16 cellular contexts compared by ENCODE assay signal in the genomic region with DNA sequence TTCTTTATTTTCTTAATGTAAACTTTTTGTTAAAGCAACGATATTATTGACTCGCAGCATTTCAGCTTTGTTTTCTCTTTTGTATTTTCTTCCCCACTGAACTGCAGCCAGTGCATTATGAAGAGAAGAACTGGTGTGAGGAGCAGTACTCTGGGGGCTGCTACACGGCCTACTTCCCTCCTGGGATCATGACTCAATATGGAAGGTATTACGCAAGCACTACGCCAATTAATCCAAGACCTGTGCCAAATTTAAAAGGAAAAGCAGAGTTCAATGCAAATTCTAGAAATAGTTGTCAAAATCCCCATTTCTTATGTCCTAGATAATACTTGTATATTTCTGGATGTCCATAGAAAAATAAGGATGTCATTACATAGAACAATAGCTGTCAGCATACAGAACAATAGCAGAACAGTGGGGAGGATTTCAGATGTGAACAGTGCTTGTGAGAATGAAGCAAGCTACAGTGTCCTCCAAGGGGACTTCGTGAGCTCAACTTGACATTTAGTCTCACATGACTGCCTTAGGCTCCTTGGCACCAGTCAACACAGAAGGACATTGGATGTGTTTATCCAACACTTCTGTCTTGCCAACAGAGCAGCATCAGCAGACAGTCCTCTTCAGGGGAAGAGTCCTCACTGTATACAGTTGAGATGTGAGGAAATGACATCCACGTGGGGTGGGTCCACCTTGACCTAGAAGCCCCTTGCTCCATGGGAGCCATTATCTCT.
DNase-seq lines count a peak whose midpoint lies in the region; ATAC-seq and TF ChIP-seq lines count a peak whose summit lies in the region.
"Had no signal": no experiment of that assay in that cellular context is flagged by ENCODE, and none has a peak within 500 bp of the region (broad histone marks: within the 10 kb centered on the region; RNA-seq: fewer than 3 reads in every experiment).

No MANE protein-coding gene starts in this region.

- no peak for TF ChIP-seq POLR2A in esophagus squamous epithelium (IDR thresholded peaks at IDR 0.05)

- H3K9me3 Mint-ChIP-seq in Caco-2 (ENCODE audit: unreplicated experiment) = no peaks in the 10 kb centered on the region

- H3K4me3 ChIP-seq in esophagus squamous epithelium (no peak overlapping the region), liver (ENCODE audit: low read depth in 1 of 3, low read length in 3 of 3) (no peak overlapping the region), aorta (ENCODE audit: low read length in 2 of 2) (no peak overlapping the region), Caco-2 (ENCODE audit: low read depth, low read length) (no peak overlapping the region)
- H3K4me3 ChIP-seq: A549, ascending aorta, SK-N-MC, spleen had no signal

- H3K27ac ChIP-seq in esophagus squamous epithelium (peak overlapping the region in 3 of 4 donors; percentile 14 to 54 (median 48)), liver (ENCODE audit: low read depth in 1 of 2, low read length in 2 of 2) (peak overlapping the region; percentile 45 to 76), aorta (ENCODE audit: low read depth in 1 of 2, low read length in 2 of 2) (no peak overlapping the region)
- H3K27ac ChIP-seq: A549, SK-N-MC, spleen had no signal

- no peak for TF ChIP-seq CTCF in esophagus squamous epithelium (IDR thresholded peaks at IDR 0.05)
- no peak for TF ChIP-seq CTCF in liver (IDR thresholded peaks at IDR 0.05; ENCODE audit: low read depth, low read length, missing input control)
- no peak for TF ChIP-seq CTCF in Caco-2 (IDR thresholded peaks at IDR 0.05; ENCODE audit: insufficient read depth in 1 of 2, low read depth in 1 of 2, low read length in 1 of 2, severe bottlenecking in 1 of 2, unreplicated experiment in 1 of 2)

- WGBS in esophagus squamous epithelium, 2 donors = 31 to 48% methylated on average over 6 to 7 of the region's 7 CpGs
- 39% methylated on average over 7 of the region's 7 CpGs for WGBS in liver
- 29 to 38% methylated on average over 7 of the region's 7 CpGs for WGBS in aorta, 2 donors

- H3K36me3 Mint-ChIP-seq in Caco-2 (ENCODE audit: insufficient read depth, unreplicated experiment) = no peaks in the 10 kb centered on the region

- no TSS peak for BruUV-seq in Caco-2 (replicated peaks; lab: Mats Ljungman, UMichigan)

- peaks cover 0 to 77% (median 9%) of the 10 kb centered on the region in 3 donors for H3K36me3 ChIP-seq in esophagus squamous epithelium
- H3K36me3 ChIP-seq in liver (ENCODE audit: control insufficient read depth in 4 of 4, insufficient read depth in 3 of 4, low read depth in 1 of 4, low read length in 3 of 4) = peaks cover 0 to 5% (median 2%) of the 10 kb centered on the region in 4 donors
- H3K36me3 ChIP-seq in aorta (ENCODE audit: control insufficient read depth in 1 of 2, insufficient read depth in 2 of 2, low read length in 1 of 2) = no peaks in the 10 kb centered on the region
- no peaks in the 10 kb centered on the region for H3K36me3 ChIP-seq in Caco-2 (ENCODE audit: control insufficient read depth, insufficient read depth, low read length)
- H3K36me3 ChIP-seq: spleen had no signal

- H3K27me3 ChIP-seq in esophagus squamous epithelium (no peaks in the 10 kb centered on the region), liver (ENCODE audit: control insufficient read depth in 4 of 4, insufficient read depth in 4 of 4, low read length in 3 of 4) (no peaks in the 10 kb centered on the region), aorta (ENCODE audit: control insufficient read depth in 1 of 2, insufficient read depth in 2 of 2, low read length in 1 of 2) (no peaks in the 10 kb centered on the region), Caco-2 (replicated peaks; ENCODE audit: control insufficient read depth, insufficient read depth, low read length) (no peaks in the 10 kb centered on the region)
- H3K27me3 ChIP-seq: ascending aorta, spleen had no signal

- H3K4me3 Mint-ChIP-seq in Caco-2 (ENCODE audit: unreplicated experiment) = no peak overlapping the region
- H3K4me3 Mint-ChIP-seq: nephron progenitor cell had no signal

- H3K9me3 ChIP-seq in esophagus squamous epithelium (no peaks in the 10 kb centered on the region), liver (ENCODE audit: control insufficient read depth in 4 of 4, low read length in 3 of 4) (no peaks in the 10 kb centered on the region), aorta (ENCODE audit: control insufficient read depth, low read length) (no peaks in the 10 kb centered on the region), Caco-2 (no peaks in the 10 kb centered on the region)
- H3K9me3 ChIP-seq: A549, ascending aorta, spleen had no signal

- DNase-seq in Right ventricle myocardium inferior (ENCODE audit: missing footprints) = no peak
- no peak for DNase-seq in cardiac septum (ENCODE audit: low spot score)
- DNase-seq in esophagus squamous epithelium (lab: John Stamatoyannopoulos, UW) = no peak
- DNase-seq in aorta = no peak
- DNase-seq in occipital lobe (lab: John Stamatoyannopoulos, UW) = no peak
- no peak for DNase-seq in Caco-2
- DNase-seq in GM19238 (ENCODE audit: insufficient read length, low spot score) = no peak
- DNase-seq: activated CD4-positive, CD25-positive, alpha-beta regulatory T cell; activated T-cell treated with anti-CD3 and anti-CD28 coated beads, Interleukin-2, amount 50 U/mL, for 1 hour; NCI-H187 treated with DMSO at 0.1 percent for 48 hours; nephron progenitor cell; spleen had no signal

- intact Hi-C loops in Right ventricle myocardium inferior (cut with DNase I) (loop anchor here (2.0 to 5.0 kb wide), 2 partner anchors 35 to 87 kb away; no protein-coding TSS in a partner anchor), cardiac septum (cut with DNase I) (loop anchor here (5.0 kb wide), 1 partner anchor 85 kb away; the partner anchor contains the start of gene MAOA), esophagus squamous epithelium (cut with DNase I) (no loop called here), aorta (cut with DNase I) (loop anchor here in 1 of 2 donors (5.0 kb wide), 1 partner anchor 85 kb away; the partner anchor contains the start of gene MAOA), Caco-2 (cut with micrococcal nuclease; ENCODE audit: unreplicated experiment) (no loop called here)

- H3K9ac ChIP-seq in liver (ENCODE audit: low read depth in 1 of 2, low read length in 2 of 2) = no peak overlapping the region

- H3K4me1 Mint-ChIP-seq in Caco-2 (ENCODE audit: low read depth, unreplicated experiment) = no peaks in the 10 kb centered on the region

- CTCF ChIA-PET in Caco-2 (lab: Charles Lee) = no interaction called here

- TF ChIP-seq RAD21 in liver (IDR thresholded peaks at IDR 0.05) = no peak

- H3K4me1 ChIP-seq in esophagus squamous epithelium = peaks cover 0 to 32% (median 9%) of the 10 kb centered on the region in 3 donors
- peaks cover 3 to 30% (median 20%) of the 10 kb centered on the region in 4 donors for H3K4me1 ChIP-seq in liver (ENCODE audit: control insufficient read depth in 4 of 4, insufficient read depth in 4 of 4, low read length in 3 of 4)
- no peaks in the 10 kb centered on the region for H3K4me1 ChIP-seq in aorta (ENCODE audit: control insufficient read depth in 1 of 2, insufficient read depth in 2 of 2, low read length in 2 of 2)
- H3K4me1 ChIP-seq in Caco-2 = no peaks in the 10 kb centered on the region
- H3K4me1 ChIP-seq: A549, ascending aorta, spleen had no signal

- H3K27me3 Mint-ChIP-seq in Caco-2 (ENCODE audit: insufficient read depth, unreplicated experiment) = no peaks in the 10 kb centered on the region

- POLR2A ChIA-PET in Caco-2 (lab: Charles Lee) = no interaction called here

- H3K27ac Mint-ChIP-seq in Caco-2 (ENCODE audit: unreplicated experiment) = no peak overlapping the region
- H3K27ac Mint-ChIP-seq: nephron progenitor cell had no signal

- peak; percentile 92 for ATAC-seq in Right ventricle myocardium inferior
- peak; percentile 78 for ATAC-seq in aorta (ENCODE audit: low FRiP score)
- ATAC-seq: A549 had no signal

TF ChIP-seq in liver, 16 proteins besides CTCF, POLR2A, EP300 and RAD21:
- TF ChIP-seq TAF1 (conservative IDR thresholded peaks at IDR 0.05) = no peak

Comparison
In these comparisons a context has a peak if more than half of its experiments do, and no peak if none do; other contexts are left out.
1. H3K27ac ChIP-seq: peak in esophagus squamous epithelium (3 of 4) and liver (2 of 2); none in aorta (0 of 2).
2. intact Hi-C loops: an anchor here in Right ventricle myocardium inferior (2.0 to 5.0 kb wide) and cardiac septum (5.0 kb wide); none called in esophagus squamous epithelium and Caco-2.